In genomic region chr14:75011356-75012097, GRCh38 we compare ENCODE assay signal across 7 cellular contexts. TPM values are rescaled to one million over a fixed set of nuclear protein-coding genes. Genes with fewer than 3 reads are reported as not detected.
A peak's percentile ranks its signal among the peaks of the same experiment; 100 is the strongest.
DNase-seq lines count a peak whose midpoint lies in the region; ATAC-seq and TF ChIP-seq lines count a peak whose summit lies in the region.
"Had no signal": no experiment of that assay in that cellular context is flagged by ENCODE, and none has a peak within 500 bp of the region (broad histone marks: within the 10 kb centered on the region; RNA-seq: fewer than 3 reads in every experiment).

No MANE protein-coding gene starts in this region.

- peak; percentile 43 for DNase-seq in GM04503 (ENCODE audit: low read depth)
- peak; percentile 67 for DNase-seq in amniotic epithelial cell (ENCODE audit: low read depth)
- DNase-seq in natural killer cell: no peak
- no peak for DNase-seq in KBM-7
- DNase-seq: NCI-H69 had no signal

- in situ Hi-C loops in KBM-7 (cut with MboI; ENCODE audit: low pct_unique_long_range_greater_than_20kb, low sequenced_read_pairs): no loop called here

- no peaks in the 10 kb centered on the region for H3K27me3 Mint-ChIP-seq in natural killer cell (ENCODE audit: low read depth in 2 of 2)

- H3K4me3 Mint-ChIP-seq in natural killer cell: no peak overlapping the region

- H3K9me3 Mint-ChIP-seq in natural killer cell: no peaks in the 10 kb centered on the region

- TF ChIP-seq CTCF in natural killer cell (IDR thresholded peaks at IDR 0.05): no peak

- intact Hi-C loops in natural killer cell (cut with micrococcal nuclease): no loop called here

- ATAC-seq in natural killer cell (no peak), HG02678 (IDR thresholded peaks at IDR 0.05; ENCODE audit: unreplicated experiment) (no peak), GM21447 (IDR thresholded peaks at IDR 0.05; ENCODE audit: unreplicated experiment) (no peak)

- peak overlapping the region; percentile 57 to 74 for H3K27ac Mint-ChIP-seq in natural killer cell

- H3K4me1 Mint-ChIP-seq in natural killer cell: peaks cover 20 to 29% of the 10 kb centered on the region in 2 donors

- H3K36me3 Mint-ChIP-seq in natural killer cell: peaks cover 52% of the 10 kb centered on the region

RNA-seq across cellular contexts. Expression of gene EIF2B2, which starts 8.8 kb away (rescaled TPM):
- 10 to 100 TPM; 22.2 to 45.1 (median 31.2) TPM for total RNA-seq in natural killer cell

RNA-seq across cellular contexts. Expression of gene MLH3, which starts 39.7 kb away (rescaled TPM):
- total RNA-seq in natural killer cell: 10 to 100 TPM; 15.5 to 20.7 (median 19.1) TPM

RNA-seq across cellular contexts. Expression of gene ACYP1, which starts 52.3 kb away (rescaled TPM):
- total RNA-seq in natural killer cell: 10 to 100 TPM; 13.3 to 17.4 (median 14.9) TPM

RNA-seq across cellular contexts. Expression of gene PGF, which starts 56.1 kb away (rescaled TPM):
- total RNA-seq in natural killer cell: under 1 TPM in 2 of 3 donors, not detected in 1; 0.33 to 0.34 TPM

RNA-seq across cellular contexts. Expression of gene ZC2HC1C, which starts 57.9 kb away (rescaled TPM):
- total RNA-seq in natural killer cell: under 1 TPM in 1 of 3 donors, not detected in 2; 0.55 TPM

Comparison
In these comparisons a context has a peak if more than half of its experiments do, and no peak if none do; other contexts are left out.
1. DNase-seq: peak in GM04503 (single experiment) and amniotic epithelial cell (single experiment); none in natural killer cell (single experiment) and KBM-7 (single experiment).